12 cellular contexts compared by ENCODE assay signal in the genomic region with DNA sequence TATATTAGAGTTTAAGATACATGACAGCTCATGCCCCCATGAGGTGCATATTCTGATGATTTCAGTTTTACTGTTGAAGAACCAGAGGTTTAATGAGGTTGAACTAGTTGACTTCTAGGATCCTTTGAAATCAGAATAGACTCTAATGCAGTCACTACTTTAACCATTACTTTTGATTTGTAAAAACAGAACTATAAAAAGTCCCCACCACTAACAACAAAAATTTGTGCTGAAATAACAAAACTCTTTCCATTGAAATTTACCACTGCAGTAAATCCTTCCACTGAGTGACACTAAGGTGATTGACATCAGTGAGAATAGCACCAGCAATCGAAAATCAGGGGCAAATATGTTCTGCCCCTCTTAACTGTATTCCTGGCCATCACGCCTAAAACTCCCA.
DNase-seq lines count a peak whose midpoint lies in the region; ATAC-seq lines count a peak whose summit lies in the region.
"Had no signal": no experiment of that assay in that cellular context is flagged by ENCODE, and none has a peak within 500 bp of the region (broad histone marks: within the 10 kb centered on the region; RNA-seq: fewer than 3 reads in every experiment).

No MANE protein-coding gene starts in this region.

- H3K4me3 Mint-ChIP-seq in activated naive CD8-positive, alpha-beta T cell treated with anti-CD3 and anti-CD28 coated beads for 36 hours, result no peak overlapping the region
- no peak overlapping the region for H3K4me3 Mint-ChIP-seq in CD4-positive, alpha-beta memory T cell
- H3K4me3 Mint-ChIP-seq: CD14-positive monocyte had no signal

- CTCF ChIA-PET in CD4-positive, alpha-beta memory T cell (lab: Charles Lee; ENCODE audit: partially characterized antibody), result interaction anchor here (1.2 kb wide), 1 partner anchor 15 kb away, joined by 3 read pairs; no protein-coding TSS in a partner anchor

- peaks cover 6% of the 10 kb centered on the region for H3K4me1 ChIP-seq in CD4-positive, alpha-beta memory T cell (ENCODE audit: insufficient read depth, low read length)

- no peaks in the 10 kb centered on the region for H3K27me3 ChIP-seq in CD4-positive, alpha-beta memory T cell (ENCODE audit: insufficient read depth, low read length)
- H3K27me3 ChIP-seq: transverse colon had no signal

- ATAC-seq in GM18508 (IDR thresholded peaks at IDR 0.05; ENCODE audit: insufficient read depth, unreplicated experiment) (peak; percentile 59), GM19035 (IDR thresholded peaks at IDR 0.05; ENCODE audit: unreplicated experiment) (peak; percentile 64), HG02852 (IDR thresholded peaks at IDR 0.05; ENCODE audit: unreplicated experiment) (peak; percentile 52)
- ATAC-seq: right cardiac atrium had no signal

- no peaks in the 10 kb centered on the region for H3K9me3 ChIP-seq in CD4-positive, alpha-beta memory T cell (ENCODE audit: control insufficient read depth in 1 of 2, low read length in 2 of 2)
- H3K9me3 ChIP-seq: transverse colon had no signal

- H3K27ac ChIP-seq in CD4-positive, alpha-beta memory T cell (ENCODE audit: low read depth, low read length), result no peak overlapping the region
- H3K27ac ChIP-seq: transverse colon had no signal

- peaks cover 13% of the 10 kb centered on the region for H3K27me3 Mint-ChIP-seq in activated naive CD8-positive, alpha-beta T cell treated with anti-CD3 and anti-CD28 coated beads for 36 hours
- peaks cover 0 to 5% of the 10 kb centered on the region in 2 donors for H3K27me3 Mint-ChIP-seq in CD4-positive, alpha-beta memory T cell

- POLR2A ChIA-PET in CD4-positive, alpha-beta memory T cell (lab: Charles Lee; ENCODE audit: partially characterized antibody), result no interaction called here

- H3K4me1 Mint-ChIP-seq in activated naive CD8-positive, alpha-beta T cell treated with anti-CD3 and anti-CD28 coated beads for 36 hours, result peaks cover 28% of the 10 kb centered on the region
- H3K4me1 Mint-ChIP-seq in CD4-positive, alpha-beta memory T cell, result peaks cover 3 to 10% (median 4%) of the 10 kb centered on the region in 4 donors

- H3K27ac Mint-ChIP-seq in activated naive CD8-positive, alpha-beta T cell treated with anti-CD3 and anti-CD28 coated beads for 36 hours, result peak overlapping the region; percentile 74
- no peak overlapping the region for H3K27ac Mint-ChIP-seq in CD4-positive, alpha-beta memory T cell

- H3K36me3 Mint-ChIP-seq in activated naive CD8-positive, alpha-beta T cell treated with anti-CD3 and anti-CD28 coated beads for 36 hours, result no peaks in the 10 kb centered on the region
- no peaks in the 10 kb centered on the region for H3K36me3 Mint-ChIP-seq in CD4-positive, alpha-beta memory T cell

- H3K4me3 ChIP-seq in CD4-positive, alpha-beta memory T cell (ENCODE audit: low read length in 2 of 2), result no peak overlapping the region
- H3K4me3 ChIP-seq: transverse colon had no signal

- DNase-seq in activated naive CD8-positive, alpha-beta T cell treated with anti-CD3 and anti-CD28 coated beads for 36 hours, result no peak
- DNase-seq in H4 (ENCODE audit: low spot score) (no peak), A172 (ENCODE audit: low spot score) (no peak)
- DNase-seq in CD4-positive, alpha-beta memory T cell, result no peak
- DNase-seq: activated CD4-positive, CD25-positive, alpha-beta regulatory T cell; cortex of kidney; right cardiac atrium; transverse colon had no signal

- H3K36me3 ChIP-seq in CD4-positive, alpha-beta memory T cell (ENCODE audit: insufficient read depth, low read length), result no peaks in the 10 kb centered on the region
- H3K36me3 ChIP-seq: transverse colon had no signal

- intact Hi-C loops in CD4-positive, alpha-beta memory T cell (cut with micrococcal nuclease), result no loop called here

- no peaks in the 10 kb centered on the region for H3K9me3 Mint-ChIP-seq in activated naive CD8-positive, alpha-beta T cell treated with anti-CD3 and anti-CD28 coated beads for 36 hours
- H3K9me3 Mint-ChIP-seq in CD4-positive, alpha-beta memory T cell, result peaks cover 0 to 3% (median 0%) of the 10 kb centered on the region in 8 donors
